In genomic region chr2:46231721-46232120, GRCh38 we compare ENCODE assay signal across 1 cellular context.
TF ChIP-seq lines count a peak whose summit lies in the region.

No MANE protein-coding gene starts in this region.

TF ChIP-seq in K562, 482 proteins besides CTCF, POLR2A, EP300 and RAD21 (continued from another document):
- TF ChIP-seq USF2 (CRISPR knock-in tag; IDR thresholded peaks at IDR 0.05) (0 out of 2 replicates have a peak, but pooled peaks have one; percentile 4), PHB (CRISPR knock-in tag; IDR thresholded peaks at IDR 0.05) (no peak), ZNF347 (CRISPR knock-in tag; IDR thresholded peaks at IDR 0.05; ENCODE audit: low read depth) (no peak), ZFX (CRISPR knock-in tag; IDR thresholded peaks at IDR 0.05) (no peak), SMAD3 (CRISPR knock-in tag; conservative IDR thresholded peaks at IDR 0.05) (no peak), ZC3H8 (IDR thresholded peaks at IDR 0.05) (no peak), PHTF2 (CRISPR knock-in tag; IDR thresholded peaks at IDR 0.05) (no peak), ZNF174 (CRISPR knock-in tag; IDR thresholded peaks at IDR 0.05) (no peak), RAD51 (IDR thresholded peaks at IDR 0.05; ENCODE audit: borderline replicate concordance, low read depth) (peak; percentile 68), MITF (IDR thresholded peaks at IDR 0.05) (no peak), NCOA6 (IDR thresholded peaks at IDR 0.05) (no peak), KAT7 (CRISPR knock-in tag; IDR thresholded peaks at IDR 0.05; ENCODE audit: borderline replicate concordance) (no peak), ATF7 (IDR thresholded peaks at IDR 0.05) (no peak), RBM34 (IDR thresholded peaks at IDR 0.05; ENCODE audit: borderline replicate concordance, insufficient read depth, low read length) (no peak), U2AF1 (optimal IDR thresholded peaks at IDR 0.05; ENCODE audit: low read depth, low read length) (no peak)
